Comparison of ENCODE assay signal across 1 cellular context in the genomic region with DNA sequence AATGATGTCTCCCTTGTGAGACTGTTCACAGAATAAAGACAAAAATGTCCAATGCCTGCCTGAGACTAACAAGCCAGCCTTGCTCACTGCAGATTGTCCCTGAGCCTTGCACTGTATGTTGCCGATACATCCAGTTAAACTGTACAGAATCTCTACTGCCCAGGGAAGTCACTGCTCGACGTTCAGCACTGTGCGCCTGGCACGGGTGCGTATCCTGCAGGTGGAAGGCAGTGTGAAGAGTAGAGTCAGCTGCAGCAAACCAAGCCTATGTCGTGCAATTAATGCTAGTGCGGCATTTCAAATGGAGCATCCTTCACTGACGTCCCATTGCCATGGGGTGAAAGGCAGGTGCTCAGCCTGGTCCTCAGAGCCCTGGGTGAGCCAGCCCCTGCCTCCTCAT.
TF ChIP-seq lines count a peak whose summit lies in the region.

No MANE protein-coding gene starts in this region.

TF ChIP-seq in WTC11, 78 proteins besides CTCF, POLR2A, EP300 and RAD21 (continued from another document):
- TF ChIP-seq, protein P1, sequence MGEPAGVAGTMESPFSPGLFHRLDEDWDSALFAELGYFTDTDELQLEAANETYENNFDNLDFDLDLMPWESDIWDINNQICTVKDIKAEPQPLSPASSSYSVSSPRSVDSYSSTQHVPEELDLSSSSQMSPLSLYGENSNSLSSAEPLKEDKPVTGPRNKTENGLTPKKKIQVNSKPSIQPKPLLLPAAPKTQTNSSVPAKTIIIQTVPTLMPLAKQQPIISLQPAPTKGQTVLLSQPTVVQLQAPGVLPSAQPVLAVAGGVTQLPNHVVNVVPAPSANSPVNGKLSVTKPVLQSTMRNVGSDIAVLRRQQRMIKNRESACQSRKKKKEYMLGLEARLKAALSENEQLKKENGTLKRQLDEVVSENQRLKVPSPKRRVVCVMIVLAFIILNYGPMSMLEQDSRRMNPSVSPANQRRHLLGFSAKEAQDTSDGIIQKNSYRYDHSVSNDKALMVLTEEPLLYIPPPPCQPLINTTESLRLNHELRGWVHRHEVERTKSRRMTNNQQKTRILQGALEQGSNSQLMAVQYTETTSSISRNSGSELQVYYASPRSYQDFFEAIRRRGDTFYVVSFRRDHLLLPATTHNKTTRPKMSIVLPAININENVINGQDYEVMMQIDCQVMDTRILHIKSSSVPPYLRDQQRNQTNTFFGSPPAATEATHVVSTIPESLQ (CRISPR knock-in tag; IDR thresholded peaks at IDR 0.05): no peak
- TF ChIP-seq, protein P2, sequence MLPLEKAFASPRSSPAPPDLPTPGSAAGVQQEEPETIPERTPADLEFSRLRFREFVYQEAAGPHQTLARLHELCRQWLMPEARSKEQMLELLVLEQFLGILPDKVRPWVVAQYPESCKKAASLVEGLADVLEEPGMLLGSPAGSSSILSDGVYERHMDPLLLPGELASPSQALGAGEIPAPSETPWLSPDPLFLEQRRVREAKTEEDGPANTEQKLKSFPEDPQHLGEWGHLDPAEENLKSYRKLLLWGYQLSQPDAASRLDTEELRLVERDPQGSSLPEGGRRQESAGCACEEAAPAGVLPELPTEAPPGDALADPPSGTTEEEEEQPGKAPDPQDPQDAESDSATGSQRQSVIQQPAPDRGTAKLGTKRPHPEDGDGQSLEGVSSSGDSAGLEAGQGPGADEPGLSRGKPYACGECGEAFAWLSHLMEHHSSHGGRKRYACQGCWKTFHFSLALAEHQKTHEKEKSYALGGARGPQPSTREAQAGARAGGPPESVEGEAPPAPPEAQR (CRISPR knock-in tag; IDR thresholded peaks at IDR 0.05): no peak
- TF ChIP-seq, protein P3, sequence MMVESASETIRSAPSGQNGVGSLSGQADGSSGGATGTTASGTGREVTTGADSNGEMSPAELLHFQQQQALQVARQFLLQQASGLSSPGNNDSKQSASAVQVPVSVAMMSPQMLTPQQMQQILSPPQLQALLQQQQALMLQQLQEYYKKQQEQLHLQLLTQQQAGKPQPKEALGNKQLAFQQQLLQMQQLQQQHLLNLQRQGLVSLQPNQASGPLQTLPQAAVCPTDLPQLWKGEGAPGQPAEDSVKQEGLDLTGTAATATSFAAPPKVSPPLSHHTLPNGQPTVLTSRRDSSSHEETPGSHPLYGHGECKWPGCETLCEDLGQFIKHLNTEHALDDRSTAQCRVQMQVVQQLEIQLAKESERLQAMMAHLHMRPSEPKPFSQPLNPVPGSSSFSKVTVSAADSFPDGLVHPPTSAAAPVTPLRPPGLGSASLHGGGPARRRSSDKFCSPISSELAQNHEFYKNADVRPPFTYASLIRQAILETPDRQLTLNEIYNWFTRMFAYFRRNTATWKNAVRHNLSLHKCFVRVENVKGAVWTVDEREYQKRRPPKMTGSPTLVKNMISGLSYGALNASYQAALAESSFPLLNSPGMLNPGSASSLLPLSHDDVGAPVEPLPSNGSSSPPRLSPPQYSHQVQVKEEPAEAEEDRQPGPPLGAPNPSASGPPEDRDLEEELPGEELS (CRISPR knock-in tag; IDR thresholded peaks at IDR 0.05): no peak
- TF ChIP-seq, protein P4, sequence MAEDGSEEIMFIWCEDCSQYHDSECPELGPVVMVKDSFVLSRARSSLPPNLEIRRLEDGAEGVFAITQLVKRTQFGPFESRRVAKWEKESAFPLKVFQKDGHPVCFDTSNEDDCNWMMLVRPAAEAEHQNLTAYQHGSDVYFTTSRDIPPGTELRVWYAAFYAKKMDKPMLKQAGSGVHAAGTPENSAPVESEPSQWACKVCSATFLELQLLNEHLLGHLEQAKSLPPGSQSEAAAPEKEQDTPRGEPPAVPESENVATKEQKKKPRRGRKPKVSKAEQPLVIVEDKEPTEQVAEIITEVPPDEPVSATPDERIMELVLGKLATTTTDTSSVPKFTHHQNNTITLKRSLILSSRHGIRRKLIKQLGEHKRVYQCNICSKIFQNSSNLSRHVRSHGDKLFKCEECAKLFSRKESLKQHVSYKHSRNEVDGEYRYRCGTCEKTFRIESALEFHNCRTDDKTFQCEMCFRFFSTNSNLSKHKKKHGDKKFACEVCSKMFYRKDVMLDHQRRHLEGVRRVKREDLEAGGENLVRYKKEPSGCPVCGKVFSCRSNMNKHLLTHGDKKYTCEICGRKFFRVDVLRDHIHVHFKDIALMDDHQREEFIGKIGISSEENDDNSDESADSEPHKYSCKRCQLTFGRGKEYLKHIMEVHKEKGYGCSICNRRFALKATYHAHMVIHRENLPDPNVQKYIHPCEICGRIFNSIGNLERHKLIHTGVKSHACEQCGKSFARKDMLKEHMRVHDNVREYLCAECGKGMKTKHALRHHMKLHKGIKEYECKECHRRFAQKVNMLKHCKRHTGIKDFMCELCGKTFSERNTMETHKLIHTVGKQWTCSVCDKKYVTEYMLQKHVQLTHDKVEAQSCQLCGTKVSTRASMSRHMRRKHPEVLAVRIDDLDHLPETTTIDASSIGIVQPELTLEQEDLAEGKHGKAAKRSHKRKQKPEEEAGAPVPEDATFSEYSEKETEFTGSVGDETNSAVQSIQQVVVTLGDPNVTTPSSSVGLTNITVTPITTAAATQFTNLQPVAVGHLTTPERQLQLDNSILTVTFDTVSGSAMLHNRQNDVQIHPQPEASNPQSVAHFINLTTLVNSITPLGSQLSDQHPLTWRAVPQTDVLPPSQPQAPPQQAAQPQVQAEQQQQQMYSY (CRISPR knock-in tag; IDR thresholded peaks at IDR 0.05): no peak
